Comparison of ENCODE assay signal across 9 cellular contexts in the genomic region with DNA sequence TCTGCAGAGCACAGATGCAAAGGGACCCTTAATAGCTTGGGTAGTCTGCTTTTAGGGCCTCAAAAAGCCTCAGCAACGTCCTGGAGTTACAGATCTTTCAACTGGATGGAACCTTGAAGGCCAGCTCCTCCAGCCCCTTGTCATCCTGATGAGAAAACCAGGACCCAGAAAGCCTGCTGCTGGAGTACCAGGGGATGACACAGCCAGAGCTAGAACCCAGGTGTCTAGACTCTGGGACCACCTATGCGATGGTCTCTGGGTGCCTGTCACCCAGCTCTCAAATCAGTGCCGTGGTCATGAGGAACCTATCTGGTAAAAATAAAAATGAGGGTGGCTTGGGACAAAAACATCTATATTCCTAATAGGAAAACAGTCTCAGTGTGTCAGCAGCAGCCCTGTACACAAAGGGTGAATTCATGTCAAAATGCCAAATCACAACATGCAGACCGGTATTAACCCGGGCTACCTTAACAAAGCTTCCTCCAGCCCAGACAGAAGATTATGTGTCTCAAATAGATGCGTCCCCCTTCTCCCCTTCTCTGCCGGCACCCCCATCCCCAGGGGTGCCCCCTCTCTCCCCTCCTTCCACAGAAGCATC. TPM values are rescaled to one million over a fixed set of nuclear protein-coding genes. Genes with fewer than 3 reads are reported as not detected.
DNase-seq lines count a peak whose midpoint lies in the region; ATAC-seq and TF ChIP-seq lines count a peak whose summit lies in the region.
"Had no signal": no experiment of that assay in that cellular context is flagged by ENCODE, and none has a peak within 500 bp of the region (broad histone marks: within the 10 kb centered on the region; RNA-seq: fewer than 3 reads in every experiment).

No MANE protein-coding gene starts in this region.

- H3K27ac ChIP-seq in suprapubic skin, result peak overlapping the region; percentile 79

- H3K4me3 Mint-ChIP-seq in activated CD4-positive, alpha-beta memory T cell treated with anti-CD3 and anti-CD28 coated beads, Interleukin-2, amount 10 ng/mL, durations not matched to agents 7 days and 5 days, result peak overlapping the region; percentile 63
- no peak overlapping the region for H3K4me3 Mint-ChIP-seq in activated CD4-positive, alpha-beta memory T cell treated with anti-CD3 and anti-CD28 coated beads for 36 hours
- peak overlapping the region; percentile 56 for H3K4me3 Mint-ChIP-seq in MCF 10A (ENCODE audit: unreplicated experiment)

- intact Hi-C loops in activated CD4-positive, alpha-beta memory T cell treated with anti-CD3 and anti-CD28 coated beads for 36 hours (cut with micrococcal nuclease), result no loop called here
- intact Hi-C loops in MCF 10A (cut with micrococcal nuclease), result no loop called here

- TF ChIP-seq EP300 in suprapubic skin (IDR thresholded peaks at IDR 0.05), result no peak

- 49% methylated on average over 6 of the region's 7 CpGs for WGBS in suprapubic skin

- peaks cover 75% of the 10 kb centered on the region for H3K4me1 Mint-ChIP-seq in activated CD4-positive, alpha-beta memory T cell treated with anti-CD3 and anti-CD28 coated beads, Interleukin-2, amount 10 ng/mL, durations not matched to agents 7 days and 5 days
- H3K4me1 Mint-ChIP-seq in activated CD4-positive, alpha-beta memory T cell treated with anti-CD3 and anti-CD28 coated beads for 36 hours (ENCODE audit: low read depth), result peaks cover 43% of the 10 kb centered on the region
- H3K4me1 Mint-ChIP-seq in MCF 10A (ENCODE audit: insufficient read depth, unreplicated experiment), result peaks cover 27% of the 10 kb centered on the region

- H3K36me3 ChIP-seq in suprapubic skin, result peaks cover 15% of the 10 kb centered on the region

- no peaks in the 10 kb centered on the region for H3K27me3 ChIP-seq in suprapubic skin

- H3K27me3 Mint-ChIP-seq in activated CD4-positive, alpha-beta memory T cell treated with anti-CD3 and anti-CD28 coated beads, Interleukin-2, amount 10 ng/mL, durations not matched to agents 7 days and 5 days, result no peaks in the 10 kb centered on the region
- no peaks in the 10 kb centered on the region for H3K27me3 Mint-ChIP-seq in activated CD4-positive, alpha-beta memory T cell treated with anti-CD3 and anti-CD28 coated beads for 36 hours
- H3K27me3 Mint-ChIP-seq in MCF 10A (ENCODE audit: insufficient read depth, unreplicated experiment), result no peaks in the 10 kb centered on the region

- no peak for ATAC-seq in GM18858 (IDR thresholded peaks at IDR 0.05; ENCODE audit: unreplicated experiment)
- ATAC-seq in GM19351 (IDR thresholded peaks at IDR 0.05; ENCODE audit: unreplicated experiment), result no peak

- H3K4me3 ChIP-seq in suprapubic skin, result peak overlapping the region; percentile 43

- peak overlapping the region; percentile 71 for H3K27ac Mint-ChIP-seq in activated CD4-positive, alpha-beta memory T cell treated with anti-CD3 and anti-CD28 coated beads, Interleukin-2, amount 10 ng/mL, durations not matched to agents 7 days and 5 days
- no peak overlapping the region for H3K27ac Mint-ChIP-seq in activated CD4-positive, alpha-beta memory T cell treated with anti-CD3 and anti-CD28 coated beads for 36 hours
- H3K27ac Mint-ChIP-seq in MCF 10A (ENCODE audit: low read depth, unreplicated experiment), result peak overlapping the region; percentile 93

- H3K36me3 Mint-ChIP-seq in activated CD4-positive, alpha-beta memory T cell treated with anti-CD3 and anti-CD28 coated beads, Interleukin-2, amount 10 ng/mL, durations not matched to agents 7 days and 5 days (ENCODE audit: low read depth), result peaks cover 44% of the 10 kb centered on the region
- H3K36me3 Mint-ChIP-seq in activated CD4-positive, alpha-beta memory T cell treated with anti-CD3 and anti-CD28 coated beads for 36 hours, result peaks cover 15% of the 10 kb centered on the region
- peaks cover 27% of the 10 kb centered on the region for H3K36me3 Mint-ChIP-seq in MCF 10A (ENCODE audit: insufficient read depth, unreplicated experiment)

- DNase-seq in activated CD4-positive, alpha-beta memory T cell treated with anti-CD3 and anti-CD28 coated beads, Interleukin-2, amount 10 ng/mL, durations not matched to agents 7 days and 5 days, result no peak
- no peak for DNase-seq in activated CD4-positive, alpha-beta memory T cell treated with anti-CD3 and anti-CD28 coated beads for 36 hours
- DNase-seq in MCF 10A (ENCODE audit: unreplicated experiment) (no peak), kidney tubule cell (ENCODE audit: low spot score) (peak; percentile 7), suprapubic skin (ENCODE audit: low spot score in 2 of 2) (no peak), DMS 273 (lab: John Stamatoyannopoulos, UW; ENCODE audit: unreplicated experiment) (no peak)
- DNase-seq: NCI-H524 treated with DMSO at 0.1 percent for 48 hours had no signal

- POLR2A ChIA-PET in activated CD4-positive, alpha-beta memory T cell treated with anti-CD3 and anti-CD28 coated beads, Interleukin-2, amount 10 ng/mL, durations not matched to agents 7 days and 5 days (lab: Charles Lee), result interaction anchor here (1.0 to 1.5 kb wide), 6 partner anchors 9 to 101 kb away, joined by 3 to 6 read pairs (median 4); no protein-coding TSS in a partner anchor
- POLR2A ChIA-PET in activated CD4-positive, alpha-beta memory T cell treated with anti-CD3 and anti-CD28 coated beads for 36 hours (lab: Charles Lee), result no interaction called here
- POLR2A ChIA-PET in MCF 10A (lab: Yijun Ruan, JAX), result interaction anchor here (1.4 kb wide), 1 partner anchor 30 kb away, joined by 3 read pairs; no protein-coding TSS in a partner anchor

- no peaks in the 10 kb centered on the region for H3K9me3 Mint-ChIP-seq in activated CD4-positive, alpha-beta memory T cell treated with anti-CD3 and anti-CD28 coated beads, Interleukin-2, amount 10 ng/mL, durations not matched to agents 7 days and 5 days
- no peaks in the 10 kb centered on the region for H3K9me3 Mint-ChIP-seq in activated CD4-positive, alpha-beta memory T cell treated with anti-CD3 and anti-CD28 coated beads for 36 hours
- no peaks in the 10 kb centered on the region for H3K9me3 Mint-ChIP-seq in MCF 10A (ENCODE audit: unreplicated experiment)

- CTCF ChIA-PET in activated CD4-positive, alpha-beta memory T cell treated with anti-CD3 and anti-CD28 coated beads, Interleukin-2, amount 10 ng/mL, durations not matched to agents 7 days and 5 days (lab: Charles Lee), result interaction anchor here (0.8 kb wide), 1 partner anchor 146 kb away, joined by 3 read pairs; no protein-coding TSS in a partner anchor
- CTCF ChIA-PET in activated CD4-positive, alpha-beta memory T cell treated with anti-CD3 and anti-CD28 coated beads for 36 hours (lab: Charles Lee), result interaction anchor here (1.0 kb wide), 1 partner anchor 8 kb away, joined by 3 read pairs; no protein-coding TSS in a partner anchor
- CTCF ChIA-PET in MCF 10A (lab: Yijun Ruan, JAX), result interaction anchor here (0.6 kb wide), 1 partner anchor 75 kb away, joined by 3 read pairs; no protein-coding TSS in a partner anchor

- peaks cover 39% of the 10 kb centered on the region for H3K4me1 ChIP-seq in suprapubic skin

- no peak for TF ChIP-seq POLR2A in suprapubic skin (IDR thresholded peaks at IDR 0.05)

- no TSS peak for BruUV-seq in MCF 10A (replicated peaks; lab: Mats Ljungman, UMichigan)

- no peak for TF ChIP-seq CTCF in MCF 10A (IDR thresholded peaks at IDR 0.05; ENCODE audit: unreplicated experiment)
- TF ChIP-seq CTCF in suprapubic skin (IDR thresholded peaks at IDR 0.05), result no peak

- H3K9me3 ChIP-seq in suprapubic skin, result no peaks in the 10 kb centered on the region

RNA-seq across cellular contexts. Expression of gene SMAD7, which starts 28.5 kb away (rescaled TPM):
- total RNA-seq in activated CD4-positive, alpha-beta memory T cell treated with anti-CD3 and anti-CD28 coated beads, Interleukin-2, amount 10 ng/mL, durations not matched to agents 7 days and 5 days, result 10 to 100 TPM; 30.0 to 31.0 TPM
- 10 to 100 TPM; 13.6 to 14.4 TPM for total RNA-seq in activated CD4-positive, alpha-beta memory T cell treated with anti-CD3 and anti-CD28 coated beads for 36 hours
- total RNA-seq in MCF 10A (2022) (9.8 and 12.3 TPM in 2 replicates), suprapubic skin (10 to 100 TPM; 19.7 to 41.6 (median 27.8) TPM)
